ENCODE assay signal across 10 cellular contexts in the genomic region with DNA sequence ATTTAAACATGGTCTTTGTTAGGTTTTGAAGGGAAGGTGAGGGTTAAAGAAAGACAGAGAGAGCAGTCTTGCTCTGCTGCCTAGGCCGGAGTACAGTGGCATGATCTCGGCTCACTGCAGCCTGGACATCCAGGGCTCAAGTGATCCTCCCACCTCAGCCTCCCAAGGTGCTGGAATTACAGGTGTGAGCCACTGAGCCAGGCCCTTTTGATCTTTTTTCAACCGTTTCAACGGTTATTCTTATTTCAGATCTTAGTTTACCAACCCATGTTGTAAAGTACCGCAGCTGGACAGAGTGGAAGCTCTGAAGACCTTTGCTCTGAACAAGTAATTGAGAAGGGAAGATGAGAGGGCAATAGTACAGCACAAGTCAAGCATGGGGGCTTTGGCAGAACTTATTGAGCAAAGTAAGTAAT. TPM values are rescaled to one million over a fixed set of nuclear protein-coding genes. Genes with fewer than 3 reads are reported as not detected.
DNase-seq lines count a peak whose midpoint lies in the region; ATAC-seq and TF ChIP-seq lines count a peak whose summit lies in the region.
"Had no signal": no experiment of that assay in that cellular context is flagged by ENCODE, and none has a peak within 500 bp of the region (broad histone marks: within the 10 kb centered on the region; RNA-seq: fewer than 3 reads in every experiment).

No MANE protein-coding gene starts in this region.

- H3K4me1 ChIP-seq in DOHH2 (ENCODE audit: control insufficient read depth, low read length), result peaks cover 33% of the 10 kb centered on the region
- H3K4me1 ChIP-seq in MM.1S (ENCODE audit: low read length), result peaks cover 11% of the 10 kb centered on the region
- H3K4me1 ChIP-seq in mammary epithelial cell (ENCODE audit: insufficient read depth, low read length), result peaks cover 7% of the 10 kb centered on the region

- H2AFZ ChIP-seq in MM.1S (ENCODE audit: low read length) (no peak overlapping the region), mammary epithelial cell (ENCODE audit: low read depth, low read length) (no peak overlapping the region)

- H3F3A ChIP-seq in DOHH2 (ENCODE audit: control insufficient read depth, insufficient read depth) (no peaks in the 10 kb centered on the region), MM.1S (ENCODE audit: insufficient read depth, low read length) (peaks cover 4% of the 10 kb centered on the region; the same call in 1 of the 2 replicates)

- H3K79me2 ChIP-seq in DOHH2 (ENCODE audit: control insufficient read depth, low read length), result peaks cover 40% of the 10 kb centered on the region
- peaks cover 50% of the 10 kb centered on the region for H3K79me2 ChIP-seq in MM.1S (ENCODE audit: low read length)
- H3K79me2 ChIP-seq in mammary epithelial cell (ENCODE audit: insufficient read depth, low read length), result peaks cover 40% of the 10 kb centered on the region

- no peaks in the 10 kb centered on the region for H3K9me2 ChIP-seq in DOHH2 (replicated peaks; ENCODE audit: control insufficient read depth, low read length)
- no peaks in the 10 kb centered on the region for H3K9me2 ChIP-seq in MM.1S (replicated peaks; ENCODE audit: insufficient read depth, low read length)

- H3K27me3 ChIP-seq in DOHH2 (ENCODE audit: control insufficient read depth, low read length) (no peaks in the 10 kb centered on the region), MM.1S (replicated peaks; ENCODE audit: insufficient read depth, low read length) (no peaks in the 10 kb centered on the region), mammary epithelial cell (ENCODE audit: insufficient read depth, low read length) (no peaks in the 10 kb centered on the region)

- H4K20me1 ChIP-seq in DOHH2 (ENCODE audit: control insufficient read depth, insufficient read depth, low read depth, low read length), result peaks cover 9% of the 10 kb centered on the region
- no peaks in the 10 kb centered on the region for H4K20me1 ChIP-seq in MM.1S (ENCODE audit: insufficient read depth, low read length)
- no peaks in the 10 kb centered on the region for H4K20me1 ChIP-seq in mammary epithelial cell (ENCODE audit: insufficient read depth, low read length)

- H3K9ac ChIP-seq in MM.1S (ENCODE audit: low read length), result peak overlapping the region; percentile 86; the same call in 1 of the 2 replicates
- no peak overlapping the region for H3K9ac ChIP-seq in mammary epithelial cell (ENCODE audit: insufficient read depth, low read length)

- intact Hi-C loops in mammary epithelial cell (cut with micrococcal nuclease), result no loop called here

- ATAC-seq in HG03520 (IDR thresholded peaks at IDR 0.05; ENCODE audit: unreplicated experiment), result no peak
- ATAC-seq in HG02840 (IDR thresholded peaks at IDR 0.05; ENCODE audit: low FRiP score, unreplicated experiment), result no peak
- ATAC-seq: Right ventricle myocardium inferior had no signal

- H3K4me3 ChIP-seq in DOHH2 (ENCODE audit: low read length) (no peak overlapping the region), MM.1S (ENCODE audit: low read length) (peak overlapping the region; percentile 98), mammary epithelial cell (replicated peaks in 1 of 3; ENCODE audit: insufficient read depth in 1 of 3, low read depth in 2 of 3, low read length in 3 of 3) (no peak overlapping the region)

- 89% methylated on average over 5 of the region's 5 CpGs for WGBS in mammary epithelial cell (ENCODE audit: low coverage, missing lambda C conversion rate)

- H3K4me3 Mint-ChIP-seq in nephron progenitor cell, result peak overlapping the region; percentile 90

- no peak overlapping the region for H3K27ac Mint-ChIP-seq in nephron progenitor cell

- no peaks in the 10 kb centered on the region for H3K27me3 Mint-ChIP-seq in nephron progenitor cell (ENCODE audit: low read depth, poor library complexity)

- TF ChIP-seq CTCF in DOHH2 (IDR thresholded peaks at IDR 0.05; ENCODE audit: low read depth, low read length, poor library complexity, severe bottlenecking), result no peak
- TF ChIP-seq CTCF in MM.1S (IDR thresholded peaks at IDR 0.05; ENCODE audit: low read length), result no peak
- TF ChIP-seq CTCF in mammary epithelial cell (conservative IDR thresholded peaks at IDR 0.05 in 1 of 2, IDR thresholded peaks at IDR 0.05 in 1 of 2; ENCODE audit: extremely low read depth in 1 of 2, insufficient read depth in 1 of 2, low read depth in 1 of 2, low read length in 2 of 2), result no peak
- no peak for TF ChIP-seq CTCF in nephron progenitor cell (IDR thresholded peaks at IDR 0.05)

- H3K4me2 ChIP-seq in DOHH2 (ENCODE audit: low read length) (peak overlapping the region; percentile 78; the same call in 1 of the 2 replicates), MM.1S (ENCODE audit: low read depth, low read length) (peak overlapping the region; percentile 65), mammary epithelial cell (ENCODE audit: insufficient read depth, low read depth, low read length) (peak overlapping the region; percentile 88)

- H3K4me1 Mint-ChIP-seq in nephron progenitor cell, result peaks cover 51% of the 10 kb centered on the region

- BruUV-seq in mammary epithelial cell (replicated peaks; lab: Mats Ljungman, UMichigan), result no TSS peak

- no peak overlapping the region for H3K27ac ChIP-seq in DOHH2 (ENCODE audit: low read depth, low read length)
- H3K27ac ChIP-seq in MM.1S (ENCODE audit: low read length), result no peak overlapping the region
- H3K27ac ChIP-seq in mammary epithelial cell (ENCODE audit: insufficient read depth, low read depth, low read length), result no peak overlapping the region

- no peak for DNase-seq in MM.1S
- DNase-seq in mammary epithelial cell, result no peak
- DNase-seq in nephron progenitor cell, result no peak
- DNase-seq in ACHN, result no peak
- DNase-seq: Kasumi-1, NCI-H2227 treated with DMSO at 0.1 percent for 48 hours had no signal

- H3K9me3 Mint-ChIP-seq in nephron progenitor cell, result no peaks in the 10 kb centered on the region

- H3K9me3 ChIP-seq in DOHH2 (ENCODE audit: control insufficient read depth, insufficient read depth, low read length) (no peaks in the 10 kb centered on the region), MM.1S (replicated peaks; ENCODE audit: insufficient read depth, low read length) (no peaks in the 10 kb centered on the region), mammary epithelial cell (replicated peaks; ENCODE audit: insufficient read depth, low read length) (no peaks in the 10 kb centered on the region)

- in situ Hi-C loops in mammary epithelial cell (cut with MboI; ENCODE audit: low sequenced_read_pairs in 2 of 2), result no loop called here
- in situ Hi-C loops in ACHN (cut with HindIII; ENCODE audit: low pct_ligation_motif_present, low pct_unique_long_range_greater_than_20kb, low sequenced_read_pairs), result no loop called here

- CTCF ChIA-PET in mammary epithelial cell (lab: Charles Lee; ENCODE audit: low non-redundant PET), result no interaction called here

- peaks cover 1% of the 10 kb centered on the region for H3K36me3 Mint-ChIP-seq in nephron progenitor cell (ENCODE audit: low read depth)

- dilution Hi-C loops in mammary epithelial cell (cut with HindIII; ENCODE audit: low sequenced_read_pairs), result no loop called here

- H3K36me3 ChIP-seq in DOHH2 (ENCODE audit: control insufficient read depth, low read length) (peaks cover 32% of the 10 kb centered on the region), MM.1S (replicated peaks; ENCODE audit: insufficient read depth, low read length) (no peaks in the 10 kb centered on the region), mammary epithelial cell (ENCODE audit: insufficient read depth, low read length) (no peaks in the 10 kb centered on the region)

RNA-seq across cellular contexts. Expression of a gene that starts 1.2 kb away (rescaled TPM):
- 10 to 100 TPM; 61.0 to 87.3 TPM for total RNA-seq in mammary epithelial cell
- 37.5 TPM for polyA plus RNA-seq in mammary epithelial cell
- 67.2 TPM for polyA minus RNA-seq in mammary epithelial cell
